26 cellular contexts compared by ENCODE assay signal in the genomic region with DNA sequence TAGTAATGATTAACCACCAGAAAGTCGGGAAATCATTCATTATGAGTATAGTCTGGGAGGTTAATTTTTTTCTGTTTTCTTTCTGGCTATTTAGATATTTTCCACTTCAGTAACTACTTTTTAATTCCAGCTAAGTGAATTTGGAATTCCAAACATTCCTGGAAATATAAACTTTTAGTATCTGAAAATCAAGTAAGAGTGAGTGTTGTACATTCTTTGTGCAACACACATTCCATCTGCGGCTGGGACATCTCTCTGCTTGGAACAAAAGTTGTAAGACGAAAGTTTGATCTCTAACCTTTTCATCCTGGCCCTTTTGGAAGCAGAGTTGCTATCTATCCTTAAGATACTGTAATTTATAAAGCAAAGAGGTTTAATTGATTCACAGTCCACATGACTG.
DNase-seq lines count a peak whose midpoint lies in the region; ATAC-seq and TF ChIP-seq lines count a peak whose summit lies in the region.
"Had no signal": no experiment of that assay in that cellular context is flagged by ENCODE, and none has a peak within 500 bp of the region (broad histone marks: within the 10 kb centered on the region; RNA-seq: fewer than 3 reads in every experiment).

No MANE protein-coding gene starts in this region.

- H3K27ac ChIP-seq in upper lobe of right lung: peak overlapping the region; percentile 47
- H3K27ac ChIP-seq: brain microvascular endothelial cell, testis had no signal

- intact Hi-C loops in upper lobe of right lung (cut with DNase I): no loop called here

- no peaks in the 10 kb centered on the region for H3K9me3 ChIP-seq in upper lobe of right lung
- H3K9me3 ChIP-seq: testis had no signal

- no peaks in the 10 kb centered on the region for H3K27me3 ChIP-seq in upper lobe of right lung
- H3K27me3 ChIP-seq: brain microvascular endothelial cell, testis had no signal

- H3K4me3 ChIP-seq in upper lobe of right lung: no peak overlapping the region
- H3K4me3 ChIP-seq: GM12878, testis had no signal

- DNase-seq in ELR (ENCODE audit: low read depth): peak; percentile 2
- peak; percentile 67 for DNase-seq in amniotic epithelial cell (ENCODE audit: low read depth)
- DNase-seq in glomerular visceral epithelial cell (ENCODE audit: extremely low spot score): peak; percentile 60
- no peak for DNase-seq in upper lobe of right lung
- no peak for DNase-seq in SHP77 (lab: John Stamatoyannopoulos, UW)
- no peak for DNase-seq in stimulated activated CD4-positive, alpha-beta T cell treated with anti-CD3 and anti-CD28 coated beads, Interleukin-1b, Interleukin-23, amount 100 ng/mL, for 48 hours
- DNase-seq: activated CD4-positive, alpha-beta T cell treated with anti-CD3 and anti-CD28 coated beads for 36 hours; activated effector memory CD4-positive, alpha-beta T cell treated with anti-CD3 and anti-CD28 coated beads, Interleukin-2, amount 50 U/mL, for 16 hours; AML-193; brain microvascular endothelial cell; effector memory CD4-positive, alpha-beta T cell; glutamatergic neuron; Kasumi-1; left cardiac atrium; mesendoderm; naive B cell; NCI-H1694; NCI-H2171 treated with DMSO at 0.1 percent for 48 hours; NK-92 treated with Interleukin-12 subunit alpha and Interleukin-12 subunit beta, amount 100 ng/mL, for 24 hours; occipital lobe; small intestine; stimulated activated CD4-positive, alpha-beta T cell treated with anti-CD3 and anti-CD28 coated beads, Interleukin-2, amount 100 ng/mL, for 24 hours; testis had no signal

- H3K36me3 ChIP-seq in upper lobe of right lung: no peaks in the 10 kb centered on the region
- H3K36me3 ChIP-seq: brain microvascular endothelial cell had no signal

- TF ChIP-seq CTCF in upper lobe of right lung (IDR thresholded peaks at IDR 0.05): no peak

- no peak for ATAC-seq in upper lobe of right lung
- ATAC-seq in HG03571 (IDR thresholded peaks at IDR 0.05; ENCODE audit: unreplicated experiment): no peak
- ATAC-seq: activated CD4-positive, alpha-beta T cell treated with anti-CD3 and anti-CD28 coated beads for 36 hours; esophagus mucosa; GM12878; left cardiac atrium had no signal

- no peaks in the 10 kb centered on the region for H3K4me1 ChIP-seq in upper lobe of right lung
- H3K4me1 ChIP-seq: testis had no signal

Comparison
In these comparisons a context has a peak if more than half of its experiments do, and no peak if none do; other contexts are left out.
1. DNase-seq: peak in ELR (single experiment), amniotic epithelial cell (single experiment) and glomerular visceral epithelial cell (single experiment); none in upper lobe of right lung (single experiment), SHP77 (0 of 2) and stimulated activated CD4-positive, alpha-beta T cell treated with anti-CD3 and anti-CD28 coated beads, Interleukin-1b, Interleukin-23, amount 100 ng/mL, for 48 hours (single experiment).